Comparison of ENCODE assay signal across 1 cellular context in the genomic region with DNA sequence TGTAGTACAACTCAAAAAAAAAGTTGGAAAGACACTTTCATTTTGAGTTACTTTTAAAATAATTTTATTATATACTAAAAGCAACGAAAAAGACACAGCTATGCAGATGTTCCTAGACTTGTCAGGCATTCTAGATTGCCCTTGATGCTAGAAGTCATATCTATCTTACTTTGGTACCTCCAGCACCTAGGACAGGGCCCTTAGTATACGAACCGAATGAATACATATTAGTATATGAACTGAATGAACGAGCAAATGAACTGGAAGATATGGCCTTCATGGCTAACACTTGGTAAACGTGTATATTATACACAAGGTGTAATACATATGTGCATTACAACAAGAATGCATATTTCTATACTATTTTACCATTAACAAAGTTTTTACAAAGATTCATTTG.
A peak's percentile ranks its signal among the peaks of the same experiment; 100 is the strongest.
TF ChIP-seq lines count a peak whose summit lies in the region.

No MANE protein-coding gene starts in this region.

TF ChIP-seq in GM23338, 12 proteins besides CTCF, POLR2A, EP300 and RAD21:
- peak; percentile 27 for TF ChIP-seq REST (IDR thresholded peaks at IDR 0.05; ENCODE audit: unreplicated experiment)
- TF ChIP-seq EZH2phosphoT487 (IDR thresholded peaks at IDR 0.05; ENCODE audit: unreplicated experiment) = no peak
